Comparison of ENCODE assay signal across 1 cellular context in genomic region chr2:176094307-176094706, GRCh38.
TF ChIP-seq lines count a peak whose summit lies in the region.

No MANE protein-coding gene starts in this region.

TF ChIP-seq in K562, 482 proteins besides CTCF, POLR2A, EP300 and RAD21:
- TF ChIP-seq HDAC6 (IDR thresholded peaks at IDR 0.05; ENCODE audit: low read depth, low read length) = no peak
- TF ChIP-seq BRF1 (IDR thresholded peaks at IDR 0.05; ENCODE audit: borderline replicate concordance, extremely low read depth, insufficient read length) = no peak
- no peak for TF ChIP-seq SLC30A9 (CRISPR knock-in tag; IDR thresholded peaks at IDR 0.05)
- TF ChIP-seq TBL1XR1 (IDR thresholded peaks at IDR 0.05; ENCODE audit: low read length in 2 of 2) = no peak
- no peak for TF ChIP-seq RHOXF2B (CRISPR knock-in tag; conservative IDR thresholded peaks at IDR 0.05)
- TF ChIP-seq ZNF23 (CRISPR knock-in tag; IDR thresholded peaks at IDR 0.05) = no peak
- TF ChIP-seq, protein P1, sequence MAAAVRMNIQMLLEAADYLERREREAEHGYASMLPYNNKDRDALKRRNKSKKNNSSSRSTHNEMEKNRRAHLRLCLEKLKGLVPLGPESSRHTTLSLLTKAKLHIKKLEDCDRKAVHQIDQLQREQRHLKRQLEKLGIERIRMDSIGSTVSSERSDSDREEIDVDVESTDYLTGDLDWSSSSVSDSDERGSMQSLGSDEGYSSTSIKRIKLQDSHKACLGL (CRISPR knock-in tag; IDR thresholded peaks at IDR 0.05; ENCODE audit: borderline replicate concordance, poor library complexity, severe bottlenecking) = no peak
- TF ChIP-seq THRA (IDR thresholded peaks at IDR 0.05) = no peak
- no peak for TF ChIP-seq RFX7 (CRISPR knock-in tag; IDR thresholded peaks at IDR 0.05)
- no peak for TF ChIP-seq HCFC1 (IDR thresholded peaks at IDR 0.05; ENCODE audit: low read depth, low read length)
- no peak for TF ChIP-seq KHSRP (IDR thresholded peaks at IDR 0.05)
- TF ChIP-seq KLF1 (tag; IDR thresholded peaks at IDR 0.05) = no peak
